Comparison of ENCODE assay signal across 11 cellular contexts in the genomic region with DNA sequence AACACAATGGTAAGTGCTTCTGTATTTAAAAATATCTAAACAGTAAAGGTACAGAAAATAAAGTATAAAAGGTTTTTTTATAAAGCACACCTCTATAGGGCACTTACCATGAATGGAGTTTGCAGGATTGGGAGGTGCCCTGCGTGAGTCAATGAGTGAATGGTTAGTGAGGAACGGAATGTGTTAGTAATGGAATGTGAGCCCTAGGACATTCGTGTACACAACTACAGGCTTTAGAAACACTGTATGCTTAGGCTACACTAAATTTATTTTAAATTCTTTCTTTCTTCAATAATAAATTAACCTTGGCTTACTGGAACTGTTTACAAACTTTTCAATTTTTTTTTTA.
DNase-seq lines count a peak whose midpoint lies in the region; ATAC-seq, FAIRE-seq and TF ChIP-seq lines count a peak whose summit lies in the region.
"Had no signal": no experiment of that assay in that cellular context is flagged by ENCODE, and none has a peak within 500 bp of the region (broad histone marks: within the 10 kb centered on the region; RNA-seq: fewer than 3 reads in every experiment).

No MANE protein-coding gene starts in this region.

- H3K27me3 ChIP-seq in AG04450 (ENCODE audit: control insufficient read depth, insufficient read depth, low read length), result no peaks in the 10 kb centered on the region
- H3K27me3 ChIP-seq in K562 (ENCODE audit: control insufficient read depth in 2 of 2, insufficient read depth in 2 of 2, low read length in 2 of 2), result no peaks in the 10 kb centered on the region
- no peaks in the 10 kb centered on the region for H3K27me3 ChIP-seq in kidney epithelial cell (ENCODE audit: control insufficient read depth, insufficient read depth, low read length)
- H3K27me3 ChIP-seq: tibial nerve had no signal

- H3K27ac Mint-ChIP-seq in activated CD8-positive, alpha-beta T cell treated with anti-CD3 and anti-CD28 coated beads, Interleukin-2, amount 10 ng/mL, durations not matched to agents 7 days and 5 days, result no peak overlapping the region

- TF ChIP-seq CTCF in AG04450 (IDR thresholded peaks at IDR 0.05; ENCODE audit: low read depth, low read length) (no peak), K562 (IDR thresholded peaks at IDR 0.05 in 2 of 3, conservative IDR thresholded peaks at IDR 0.05 in 1 of 3; ENCODE audit: insufficient read depth in 2 of 3, low read depth in 1 of 3, low read length in 3 of 3) (no peak), kidney epithelial cell (IDR thresholded peaks at IDR 0.05; ENCODE audit: insufficient read depth, low read length, poor library complexity, severe bottlenecking) (no peak)

- no peak for TF ChIP-seq EP300 in K562 (IDR thresholded peaks at IDR 0.05; ENCODE audit: low read length)

- intact Hi-C loops in K562 (cut with micrococcal nuclease), result loop anchor here (2.0 to 10.0 kb wide), 3 partner anchors 342 to 774 kb away; partner anchors contain the start of gene DNAH7

- no peaks in the 10 kb centered on the region for H4K20me1 ChIP-seq in K562 (replicated peaks; ENCODE audit: control insufficient read depth, insufficient read depth, low read length)

- TF ChIP-seq POLR2A in K562 (conservative IDR thresholded peaks at IDR 0.05), result no peak

- in situ Hi-C loops in K562 (cut with MboI), result no loop called here

- H3K4me3 Mint-ChIP-seq in activated CD8-positive, alpha-beta T cell treated with anti-CD3 and anti-CD28 coated beads, Interleukin-2, amount 10 ng/mL, durations not matched to agents 7 days and 5 days, result no peak overlapping the region

- no peaks in the 10 kb centered on the region for H3K79me2 ChIP-seq in K562 (ENCODE audit: control insufficient read depth, insufficient read depth, low read length)

- H3K4me3 ChIP-seq in AG04450 (ENCODE audit: low read depth, low read length), result no peak overlapping the region
- H3K4me3 ChIP-seq in K562, result no peak overlapping the region
- H3K4me3 ChIP-seq in kidney epithelial cell (ENCODE audit: low read depth, low read length), result no peak overlapping the region
- H3K4me3 ChIP-seq: PC-9, tibial nerve had no signal

- WGBS in K562 (ENCODE audit: insufficient coverage, low coverage, missing lambda C conversion rate), result 50% methylated on average over 3 of the region's 3 CpGs

- H3K36me3 Mint-ChIP-seq in activated CD8-positive, alpha-beta T cell treated with anti-CD3 and anti-CD28 coated beads, Interleukin-2, amount 10 ng/mL, durations not matched to agents 7 days and 5 days (ENCODE audit: low read depth), result no peaks in the 10 kb centered on the region

- H3K27me3 Mint-ChIP-seq in activated CD8-positive, alpha-beta T cell treated with anti-CD3 and anti-CD28 coated beads, Interleukin-2, amount 10 ng/mL, durations not matched to agents 7 days and 5 days (ENCODE audit: low read depth), result no peaks in the 10 kb centered on the region

- ATAC-seq in K562, result peak; percentile 22; the same call in 1 of the 3 replicates
- ATAC-seq in activated CD8-positive, alpha-beta T cell treated with anti-CD3 and anti-CD28 coated beads, Interleukin-2, amount 10 ng/mL, durations not matched to agents 7 days and 5 days, result no peak

- H3K4me1 Mint-ChIP-seq in activated CD8-positive, alpha-beta T cell treated with anti-CD3 and anti-CD28 coated beads, Interleukin-2, amount 10 ng/mL, durations not matched to agents 7 days and 5 days (ENCODE audit: low read depth), result peaks cover 19% of the 10 kb centered on the region

- TF ChIP-seq RAD21 in K562 (CRISPR knock-in tag; conservative IDR thresholded peaks at IDR 0.05 in 1 of 2, IDR thresholded peaks at IDR 0.05 in 1 of 2), result no peak

- DNase-seq in AG04450 (ENCODE audit: low read depth, low spot score) (peak; percentile 49), HT1080 (ENCODE audit: low read depth) (peak; percentile 52), K562 (ENCODE audit: extremely low read depth in 1 of 4, low spot score in 3 of 4) (no peak), kidney epithelial cell (ENCODE audit: low read depth) (peak; percentile 52), NOMO-1 (lab: John Stamatoyannopoulos, UW; ENCODE audit: unreplicated experiment in 2 of 2) (no peak)
- no peak for DNase-seq in stimulated activated naive CD4-positive, alpha-beta T cell (lab: John Stamatoyannopoulos, UW)
- no peak for DNase-seq in activated CD8-positive, alpha-beta memory T cell treated with anti-CD3 and anti-CD28 coated beads, Interleukin-2, amount 50 U/mL, for 48 hours
- DNase-seq in activated CD8-positive, alpha-beta T cell treated with anti-CD3 and anti-CD28 coated beads, Interleukin-2, amount 10 ng/mL, durations not matched to agents 7 days and 5 days, result no peak

- POLR2A ChIA-PET in AG04450 (lab: Yijun Ruan, JAX), result interaction anchor here (0.7 to 2.1 kb wide), 2 partner anchors 338 to 341 kb away, joined by 3 to 12 read pairs; partner anchors contain the start of gene SLC39A10
- POLR2A ChIA-PET in K562 (lab: Yijun Ruan, JAX), result interaction anchor here (1.1 kb wide), 1 partner anchor 341 kb away, joined by 3 read pairs; no protein-coding TSS in a partner anchor
- POLR2A ChIA-PET in activated CD8-positive, alpha-beta T cell treated with anti-CD3 and anti-CD28 coated beads, Interleukin-2, amount 10 ng/mL, durations not matched to agents 7 days and 5 days (lab: Charles Lee), result interaction anchor here (1.2 kb wide), 1 partner anchor 340 kb away, joined by 4 read pairs; no protein-coding TSS in a partner anchor

- H3K9me3 Mint-ChIP-seq in activated CD8-positive, alpha-beta T cell treated with anti-CD3 and anti-CD28 coated beads, Interleukin-2, amount 10 ng/mL, durations not matched to agents 7 days and 5 days (ENCODE audit: insufficient read depth), result peaks cover 8% of the 10 kb centered on the region

- no peaks in the 10 kb centered on the region for H3K36me3 ChIP-seq in K562 (ENCODE audit: control insufficient read depth, insufficient read depth, low read length)
- H3K36me3 ChIP-seq in kidney epithelial cell (ENCODE audit: control insufficient read depth, insufficient read depth, low read length), result no peaks in the 10 kb centered on the region
- H3K36me3 ChIP-seq: tibial nerve had no signal

- no peak overlapping the region for H3K9ac ChIP-seq in K562 (ENCODE audit: insufficient read depth in 1 of 2, low read depth in 2 of 2, low read length in 2 of 2)

- H3K27ac ChIP-seq in AG04450 (ENCODE audit: low read depth, low read length), result no peak overlapping the region
- H3K27ac ChIP-seq in K562 (ENCODE audit: extremely low read depth, low read depth, low read length), result no peak overlapping the region
- H3K27ac ChIP-seq: C4-2B, PC-9, tibial nerve had no signal

- H3K9me1 ChIP-seq in K562 (ENCODE audit: control insufficient read depth, insufficient read depth, low read length), result no peaks in the 10 kb centered on the region

- FAIRE-seq in K562 (lab: Jason Lieb, UNC), result no peak

- H2AFZ ChIP-seq in K562 (ENCODE audit: low read depth, low read length), result peak overlapping the region; percentile 29
- H2AFZ ChIP-seq: PC-9 had no signal

- BruUV-seq in K562 (replicated peaks; lab: Mats Ljungman, UMichigan), result no TSS peak

- no peak overlapping the region for H3K4me2 ChIP-seq in K562 (ENCODE audit: insufficient read depth, low read length)
- H3K4me2 ChIP-seq: PC-9 had no signal

- no peaks in the 10 kb centered on the region; a peak in 2 of 5 replicates for H3K4me1 ChIP-seq in K562 (replicated peaks in 1 of 2; ENCODE audit: control insufficient read depth in 2 of 2, insufficient read depth in 2 of 2, low read length in 2 of 2)
- H3K4me1 ChIP-seq: tibial nerve had no signal

- CTCF ChIA-PET in AG04450 (lab: Charles Lee) (interaction anchor here (0.6 to 5.5 kb wide), 13 partner anchors 14 to 1152 kb away, joined by 3 to 50 read pairs (median 3); partner anchors contain the start of genes DNAH7 and SLC39A10), K562 (lab: Yijun Ruan, JAX; ENCODE audit: low intra/inter-chr PET ratio) (no interaction called here)
- CTCF ChIA-PET in activated CD8-positive, alpha-beta T cell treated with anti-CD3 and anti-CD28 coated beads, Interleukin-2, amount 10 ng/mL, durations not matched to agents 7 days and 5 days (lab: Charles Lee), result interaction anchor here (0.8 to 5.1 kb wide), 6 partner anchors 12 to 348 kb away, joined by 3 to 50 read pairs (median 3); no protein-coding TSS in a partner anchor

- no peaks in the 10 kb centered on the region for H3K9me3 ChIP-seq in AG04450 (ENCODE audit: control insufficient read depth, insufficient read depth, low read length)
- H3K9me3 ChIP-seq in K562 (replicated peaks; ENCODE audit: control insufficient read depth, insufficient read depth, low read depth, low read length), result peaks cover 4% of the 10 kb centered on the region; the same call in 1 of the 2 replicates
- H3K9me3 ChIP-seq: tibial nerve had no signal

TF ChIP-seq in K562, 482 proteins besides CTCF, POLR2A, EP300 and RAD21:
- TF ChIP-seq CEBPB (tag; IDR thresholded peaks at IDR 0.05) (0 out of 2 replicates have a peak, but pooled peaks have one; percentile 2), SPI1 (IDR thresholded peaks at IDR 0.05; ENCODE audit: borderline replicate concordance, low read depth, low read length) (no peak)

Comparison
In these comparisons a context has a peak if more than half of its experiments do, and no peak if none do; other contexts are left out.
1. DNase-seq: peak in AG04450 (single experiment), HT1080 (single experiment) and kidney epithelial cell (single experiment); none in K562 (0 of 4), stimulated activated naive CD4-positive, alpha-beta T cell (0 of 6), activated CD8-positive, alpha-beta memory T cell treated with anti-CD3 and anti-CD28 coated beads, Interleukin-2, amount 50 U/mL, for 48 hours (single experiment), NOMO-1 (0 of 2) and activated CD8-positive, alpha-beta T cell treated with anti-CD3 and anti-CD28 coated beads, Interleukin-2, amount 10 ng/mL, durations not matched to agents 7 days and 5 days (single experiment).